In the genomic region with DNA sequence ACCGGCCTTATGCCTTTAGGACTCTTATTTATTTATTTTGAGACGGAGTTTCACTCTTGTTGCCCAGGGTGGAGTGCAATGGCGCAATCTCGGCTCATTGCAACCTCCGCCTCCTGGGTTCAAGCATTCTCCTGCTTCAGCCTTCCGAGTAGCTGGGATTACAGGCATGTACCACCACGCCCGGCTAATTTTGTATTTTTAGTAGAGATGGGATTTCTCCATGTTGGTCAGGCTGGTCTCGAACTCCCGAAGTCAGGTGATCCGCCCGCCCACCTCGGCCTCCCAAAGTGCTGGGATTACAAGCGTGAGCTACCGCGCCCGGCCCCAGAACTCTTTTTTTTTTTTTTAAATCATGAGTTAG, we compare ENCODE assay signal across 8 cellular contexts. TPM values are rescaled to one million over a fixed set of nuclear protein-coding genes. Genes with fewer than 3 reads are reported as not detected.
DNase-seq lines count a peak whose midpoint lies in the region; ATAC-seq and TF ChIP-seq lines count a peak whose summit lies in the region.
"Not testable (repeated sequence)": the region's sequence is repeated elsewhere in the genome, so short reads cannot be mapped to it uniquely, and the experiment has no call there.

No MANE protein-coding gene starts in this region.

- H3K27ac Mint-ChIP-seq in CD8-positive, alpha-beta memory T cell = peak overlapping the region in 7 of 8 donors; percentile 93 to 98 (median 95)
- peak overlapping the region; percentile 93 for H3K27ac Mint-ChIP-seq in activated CD4-positive, alpha-beta memory T cell treated with anti-CD3 and anti-CD28 coated beads, Interleukin-2, amount 10 ng/mL, durations not matched to agents 7 days and 5 days
- H3K27ac Mint-ChIP-seq in progenitor cell of endocrine pancreas = peak overlapping the region; percentile 96

- not testable (repeated sequence) for H3K36me3 ChIP-seq in CD8-positive, alpha-beta memory T cell (ENCODE audit: insufficient read depth, low read length); MM.1S (replicated peaks; ENCODE audit: insufficient read depth, low read length); mammary epithelial cell (ENCODE audit: insufficient read depth, low read length); lung (ENCODE audit: control insufficient read depth in 2 of 2, insufficient read depth in 2 of 2, low read length in 2 of 2); thyroid gland

- TF ChIP-seq CTCF in MM.1S (IDR thresholded peaks at IDR 0.05; ENCODE audit: low read length); mammary epithelial cell (conservative IDR thresholded peaks at IDR 0.05 in 1 of 2, IDR thresholded peaks at IDR 0.05 in 1 of 2; ENCODE audit: extremely low read depth in 1 of 2, insufficient read depth in 1 of 2, low read depth in 1 of 2, low read length in 2 of 2); fibroblast of villous mesenchyme (IDR thresholded peaks at IDR 0.05; ENCODE audit: insufficient read depth, low read depth, low read length); lung (IDR thresholded peaks at IDR 0.05; ENCODE audit: control extremely low read depth, extremely low read depth); progenitor cell of endocrine pancreas (IDR thresholded peaks at IDR 0.05; ENCODE audit: unreplicated experiment); thyroid gland (IDR thresholded peaks at IDR 0.05): not testable (repeated sequence)

- 42% methylated on average over 11 of the region's 17 CpGs for WGBS in mammary epithelial cell (ENCODE audit: low coverage, missing lambda C conversion rate)
- 40 to 44% methylated on average over 17 of the region's 17 CpGs for whole genome bisulfite sequencing in lung, 2 donors
- WGBS in thyroid gland, 2 donors = 42 to 44% methylated on average over 17 of the region's 17 CpGs

- TSS peak; percentile 67 for BruUV-seq in mammary epithelial cell (replicated peaks; lab: Mats Ljungman, UMichigan)

- peaks cover 2 to 30% (median 6%) of the 10 kb centered on the region in 3 donors for H3K36me3 Mint-ChIP-seq in CD8-positive, alpha-beta memory T cell
- peaks cover 34% of the 10 kb centered on the region for H3K36me3 Mint-ChIP-seq in activated CD4-positive, alpha-beta memory T cell treated with anti-CD3 and anti-CD28 coated beads, Interleukin-2, amount 10 ng/mL, durations not matched to agents 7 days and 5 days (ENCODE audit: low read depth)
- not testable (repeated sequence) for H3K36me3 Mint-ChIP-seq in progenitor cell of endocrine pancreas (ENCODE audit: insufficient read depth)

- not testable (repeated sequence) for DNase-seq in CD8-positive, alpha-beta memory T cell; MM.1S; activated CD4-positive, alpha-beta memory T cell treated with anti-CD3 and anti-CD28 coated beads, Interleukin-2, amount 10 ng/mL, durations not matched to agents 7 days and 5 days; mammary epithelial cell; fibroblast of villous mesenchyme (ENCODE audit: low read depth); lung (ENCODE audit: low spot score); progenitor cell of endocrine pancreas (ENCODE audit: low spot score, unreplicated experiment); thyroid gland

- H2AFZ ChIP-seq in MM.1S (ENCODE audit: low read length) (peak overlapping the region; percentile 75), mammary epithelial cell (ENCODE audit: low read depth, low read length) (peak overlapping the region; percentile 86)

- H3K4me3 ChIP-seq in CD8-positive, alpha-beta memory T cell (ENCODE audit: low read length) = peak overlapping the region; percentile 74
- H3K4me3 ChIP-seq in MM.1S (ENCODE audit: low read length) = peak overlapping the region; percentile 52
- peak overlapping the region; percentile 37 to 48 (median 42) for H3K4me3 ChIP-seq in mammary epithelial cell (replicated peaks in 1 of 3; ENCODE audit: insufficient read depth in 1 of 3, low read depth in 2 of 3, low read length in 3 of 3)
- peak overlapping the region; percentile 88 for H3K4me3 ChIP-seq in fibroblast of villous mesenchyme (ENCODE audit: low read depth, low read length)
- not testable (repeated sequence) for H3K4me3 ChIP-seq in lung
- peak overlapping the region in 2 of 3 donors; percentile 15 to 85 for H3K4me3 ChIP-seq in thyroid gland (replicated peaks in 1 of 3)

- H3K4me1 ChIP-seq in CD8-positive, alpha-beta memory T cell (ENCODE audit: insufficient read depth, low read length); MM.1S (ENCODE audit: low read length): not testable (repeated sequence)
- peaks cover 17% of the 10 kb centered on the region for H3K4me1 ChIP-seq in mammary epithelial cell (ENCODE audit: insufficient read depth, low read length)
- H3K4me1 ChIP-seq in lung (ENCODE audit: control insufficient read depth in 2 of 2, insufficient read depth in 2 of 2, low read length in 2 of 2) = peaks cover 6 to 11% of the 10 kb centered on the region in 2 donors
- H3K4me1 ChIP-seq in thyroid gland = peaks cover 7 to 10% of the 10 kb centered on the region in 2 donors

- peak overlapping the region; percentile 85 for H3K4me2 ChIP-seq in MM.1S (ENCODE audit: low read depth, low read length)
- H3K4me2 ChIP-seq in mammary epithelial cell (ENCODE audit: insufficient read depth, low read depth, low read length) = peak overlapping the region; percentile 72

- H3K27ac ChIP-seq in CD8-positive, alpha-beta memory T cell (ENCODE audit: low read depth, low read length) = peak overlapping the region; percentile 81
- peak overlapping the region; percentile 62 for H3K27ac ChIP-seq in MM.1S (ENCODE audit: low read length)
- peak overlapping the region; percentile 67 for H3K27ac ChIP-seq in mammary epithelial cell (ENCODE audit: insufficient read depth, low read depth, low read length)
- H3K27ac ChIP-seq in lung (ENCODE audit: low read depth in 1 of 2, low read length in 1 of 2) = peak overlapping the region; percentile 79 to 84
- H3K27ac ChIP-seq in thyroid gland = peak overlapping the region; percentile 94 to 99 (median 95)

- not testable (repeated sequence) for H3K9me2 ChIP-seq in MM.1S (replicated peaks; ENCODE audit: insufficient read depth, low read length)

- CTCF ChIA-PET in CD8-positive, alpha-beta memory T cell (lab: Charles Lee) = interaction anchor here (0.7 to 3.6 kb wide), 17 partner anchors 8 to 169 kb away, joined by 3 to 30 read pairs (median 4); partner anchors contain the start of gene CHAF1B
- CTCF ChIA-PET in activated CD4-positive, alpha-beta memory T cell treated with anti-CD3 and anti-CD28 coated beads, Interleukin-2, amount 10 ng/mL, durations not matched to agents 7 days and 5 days (lab: Charles Lee) = interaction anchor here (0.8 to 4.2 kb wide), 13 partner anchors 10 to 183 kb away, joined by 3 to 36 read pairs (median 5); no protein-coding TSS in a partner anchor
- CTCF ChIA-PET in mammary epithelial cell (lab: Charles Lee; ENCODE audit: low non-redundant PET) = interaction anchor here (0.6 kb wide), 1 partner anchor 170 kb away, joined by 4 read pairs; no protein-coding TSS in a partner anchor

- peak overlapping the region; percentile 50 for H3K9ac ChIP-seq in MM.1S (ENCODE audit: low read length)
- H3K9ac ChIP-seq in mammary epithelial cell (ENCODE audit: insufficient read depth, low read length) = not testable (repeated sequence)

- dilution Hi-C loops in mammary epithelial cell (cut with HindIII; ENCODE audit: low sequenced_read_pairs) = loop anchor here (5.0 kb wide), 1 partner anchor 72 kb away; no protein-coding TSS in a partner anchor

- H3K9me3 ChIP-seq in CD8-positive, alpha-beta memory T cell (ENCODE audit: low read length); MM.1S (replicated peaks; ENCODE audit: insufficient read depth, low read length); mammary epithelial cell (replicated peaks; ENCODE audit: insufficient read depth, low read length); lung (ENCODE audit: control insufficient read depth in 2 of 2, insufficient read depth in 1 of 2, low read length in 1 of 2); thyroid gland: not testable (repeated sequence)

- H3K79me2 ChIP-seq in MM.1S (ENCODE audit: low read length) = peaks cover 39% of the 10 kb centered on the region
- peaks cover 42% of the 10 kb centered on the region for H3K79me2 ChIP-seq in mammary epithelial cell (ENCODE audit: insufficient read depth, low read length)

- intact Hi-C loops in mammary epithelial cell (cut with micrococcal nuclease); thyroid gland (cut with DNase I): not testable (repeated sequence)

- POLR2A ChIA-PET in CD8-positive, alpha-beta memory T cell (lab: Charles Lee) = interaction anchor here (0.6 to 4.4 kb wide), 11 partner anchors 10 to 184 kb away, joined by 3 to 66 read pairs (median 4); no protein-coding TSS in a partner anchor
- POLR2A ChIA-PET in activated CD4-positive, alpha-beta memory T cell treated with anti-CD3 and anti-CD28 coated beads, Interleukin-2, amount 10 ng/mL, durations not matched to agents 7 days and 5 days (lab: Charles Lee) = interaction anchor here (0.6 to 6.0 kb wide), 49 partner anchors 8 to 1679 kb away, joined by 3 to 237 read pairs (median 5); partner anchors contain the start of genes CBR3, CHAF1B, DYRK1A and SETD4

- not testable (repeated sequence) for TF ChIP-seq POLR2A in thyroid gland (IDR thresholded peaks at IDR 0.05)

- not testable (repeated sequence) for H4K20me1 ChIP-seq in MM.1S (ENCODE audit: insufficient read depth, low read length); mammary epithelial cell (ENCODE audit: insufficient read depth, low read length)

- peaks cover 18% of the 10 kb centered on the region; the same call in 1 of the 2 replicates for H3F3A ChIP-seq in MM.1S (ENCODE audit: insufficient read depth, low read length)

- H3K27me3 ChIP-seq in CD8-positive, alpha-beta memory T cell (ENCODE audit: insufficient read depth, low read length, poor library complexity, severe bottlenecking); MM.1S (replicated peaks; ENCODE audit: insufficient read depth, low read length); mammary epithelial cell (ENCODE audit: insufficient read depth, low read length); lung (ENCODE audit: control insufficient read depth, insufficient read depth); thyroid gland: not testable (repeated sequence)

- peaks cover 24 to 39% (median 35%) of the 10 kb centered on the region in 3 donors for H3K4me1 Mint-ChIP-seq in CD8-positive, alpha-beta memory T cell
- peaks cover 26% of the 10 kb centered on the region for H3K4me1 Mint-ChIP-seq in activated CD4-positive, alpha-beta memory T cell treated with anti-CD3 and anti-CD28 coated beads, Interleukin-2, amount 10 ng/mL, durations not matched to agents 7 days and 5 days
- peaks cover 12% of the 10 kb centered on the region for H3K4me1 Mint-ChIP-seq in progenitor cell of endocrine pancreas (ENCODE audit: low read depth)

- ATAC-seq in lung (ENCODE audit: insufficient read depth, low FRiP score) = not testable (repeated sequence)

- not testable (repeated sequence) for H3K27me3 Mint-ChIP-seq in CD8-positive, alpha-beta memory T cell; activated CD4-positive, alpha-beta memory T cell treated with anti-CD3 and anti-CD28 coated beads, Interleukin-2, amount 10 ng/mL, durations not matched to agents 7 days and 5 days; progenitor cell of endocrine pancreas

- H3K4me3 Mint-ChIP-seq in CD8-positive, alpha-beta memory T cell = peak overlapping the region; percentile 86 to 96 (median 93)
- peak overlapping the region; percentile 88 for H3K4me3 Mint-ChIP-seq in activated CD4-positive, alpha-beta memory T cell treated with anti-CD3 and anti-CD28 coated beads, Interleukin-2, amount 10 ng/mL, durations not matched to agents 7 days and 5 days
- H3K4me3 Mint-ChIP-seq in progenitor cell of endocrine pancreas (ENCODE audit: low read depth) = peak overlapping the region; percentile 80

- not testable (repeated sequence) for H3K9me3 Mint-ChIP-seq in CD8-positive, alpha-beta memory T cell; activated CD4-positive, alpha-beta memory T cell treated with anti-CD3 and anti-CD28 coated beads, Interleukin-2, amount 10 ng/mL, durations not matched to agents 7 days and 5 days; progenitor cell of endocrine pancreas (ENCODE audit: low read depth)

- in situ Hi-C loops in mammary epithelial cell (cut with MboI; ENCODE audit: low sequenced_read_pairs in 2 of 2) = loop anchor here in 1 of 2 donors (10.0 kb wide), 1 partner anchor 105 kb away; no protein-coding TSS in a partner anchor

RNA-seq across cellular contexts. Expression of gene MORC3, which starts 0.6 kb away (rescaled TPM):
- total RNA-seq in CD8-positive, alpha-beta memory T cell = 10 to 100 TPM; 19.6 to 23.0 TPM
- polyA plus RNA-seq in CD8-positive, alpha-beta memory T cell = 32.2 TPM
- 10 to 100 TPM; 43.6 to 44.3 TPM for total RNA-seq in activated CD4-positive, alpha-beta memory T cell treated with anti-CD3 and anti-CD28 coated beads, Interleukin-2, amount 10 ng/mL, durations not matched to agents 7 days and 5 days
- total RNA-seq in mammary epithelial cell (10 to 100 TPM; 32.3 to 44.2 TPM), fibroblast of villous mesenchyme (39.0 and 56.1 TPM in 2 replicates), lung (10 to 100 TPM; 23.0 to 90.3 TPM), progenitor cell of endocrine pancreas (32.2 and 33.7 TPM in 2 replicates), thyroid gland (10 to 100 TPM; 40.3 to 49.9 (median 42.8) TPM)
- polyA plus RNA-seq in mammary epithelial cell (11.9 TPM), lung (10 to 100 TPM; 13.0 to 16.0 TPM)
- polyA minus RNA-seq in mammary epithelial cell = 14.8 TPM
